ENCODE assay signal across 8 cellular contexts in genomic region chr13:32581177-32581786, GRCh38. TPM values are rescaled to one million over a fixed set of nuclear protein-coding genes. Genes with fewer than 3 reads are reported as not detected.
DNase-seq lines count a peak whose midpoint lies in the region; ATAC-seq, FAIRE-seq and TF ChIP-seq lines count a peak whose summit lies in the region.

No MANE protein-coding gene starts in this region.

- no peak overlapping the region for H3K27ac Mint-ChIP-seq in mesothelial cell of epicardium

- H3K36me3 Mint-ChIP-seq in mesothelial cell of epicardium = peaks cover 6% of the 10 kb centered on the region

- H3K4me1 ChIP-seq in DND-41 (ENCODE audit: insufficient read depth, low read length) = peaks cover 11% of the 10 kb centered on the region

- no peak overlapping the region for H3K4me3 ChIP-seq in DND-41 (ENCODE audit: low read depth in 1 of 2, low read length in 2 of 2)
- H3K4me3 ChIP-seq in brain microvascular endothelial cell (ENCODE audit: low read depth, low read length) = no peak overlapping the region

- TF ChIP-seq POLR2A in GM12891 (IDR thresholded peaks at IDR 0.05; ENCODE audit: low read depth, low read length) = no peak
- no peak for TF ChIP-seq POLR2A in H54 (IDR thresholded peaks at IDR 0.05; ENCODE audit: low read depth, low read length)

- no peak overlapping the region for H3K4me2 ChIP-seq in DND-41 (ENCODE audit: insufficient read depth, low read length)

- DNase-seq in DND-41 (no peak), M059J (ENCODE audit: low read depth) (peak; percentile 12), brain microvascular endothelial cell (no peak), mesothelial cell of epicardium (ENCODE audit: low spot score in 2 of 2, unreplicated experiment in 2 of 2) (no peak), GM12891 (ENCODE audit: insufficient read length, low spot score) (no peak), GM19238 (ENCODE audit: insufficient read length, low spot score) (no peak), middle frontal gyrus (ENCODE audit: extremely low spot score, low spot score) (no peak), H54 (ENCODE audit: insufficient read length, low spot score) (no peak)

- TF ChIP-seq CTCF in DND-41 (IDR thresholded peaks at IDR 0.05; ENCODE audit: borderline replicate concordance, extremely low read depth, low read length, poor library complexity, severe bottlenecking) (peak; percentile 71), brain microvascular endothelial cell (IDR thresholded peaks at IDR 0.05; ENCODE audit: low read depth, low read length, missing control alignments) (peak; percentile 35), mesothelial cell of epicardium (IDR thresholded peaks at IDR 0.05; ENCODE audit: unreplicated experiment) (peak; percentile 41)

- H3K4me3 Mint-ChIP-seq in mesothelial cell of epicardium = no peak overlapping the region

- no peak overlapping the region for H2AFZ ChIP-seq in DND-41 (ENCODE audit: low read depth, low read length)

- H4K20me1 ChIP-seq in DND-41 (ENCODE audit: insufficient read depth, low read length) = no peaks in the 10 kb centered on the region

- H3K4me1 Mint-ChIP-seq in mesothelial cell of epicardium = peaks cover 7% of the 10 kb centered on the region

- H3K27me3 ChIP-seq in DND-41 (ENCODE audit: insufficient read depth, low read length, poor library complexity) (no peaks in the 10 kb centered on the region), brain microvascular endothelial cell (replicated peaks) (no peaks in the 10 kb centered on the region)

- peaks cover 14% of the 10 kb centered on the region for H3K9me3 Mint-ChIP-seq in mesothelial cell of epicardium

- H3K79me2 ChIP-seq in DND-41 (ENCODE audit: insufficient read depth, low read length) = no peaks in the 10 kb centered on the region

- H3K9me3 ChIP-seq in DND-41 (ENCODE audit: insufficient read depth, low read length, severe bottlenecking) = peaks cover 14% of the 10 kb centered on the region

- no peak for ATAC-seq in DND-41 (ENCODE audit: insufficient read depth, low read depth)

- in situ Hi-C loops in brain microvascular endothelial cell (cut with HindIII; ENCODE audit: low pct_ligation_motif_present, low sequenced_read_pairs) = no loop called here

- no peak for FAIRE-seq in GM12891 (lab: Jason Lieb, UNC)
- no peak for FAIRE-seq in H54 (lab: Jason Lieb, UNC)

- H3K27ac ChIP-seq in DND-41 (ENCODE audit: low read length) = no peak overlapping the region
- H3K27ac ChIP-seq in brain microvascular endothelial cell = no peak overlapping the region

- H3K27me3 Mint-ChIP-seq in mesothelial cell of epicardium (ENCODE audit: low read depth) = no peaks in the 10 kb centered on the region

- H3K9ac ChIP-seq in DND-41 (ENCODE audit: low read depth, low read length) = no peak overlapping the region

- no peaks in the 10 kb centered on the region for H3K36me3 ChIP-seq in DND-41 (ENCODE audit: insufficient read depth, low read length)
- no peaks in the 10 kb centered on the region for H3K36me3 ChIP-seq in brain microvascular endothelial cell (replicated peaks)

TF ChIP-seq in GM12891, 5 proteins besides CTCF, POLR2A, EP300 and RAD21:
- TF ChIP-seq POLR2AphosphoS5 (IDR thresholded peaks at IDR 0.05; ENCODE audit: low read depth, low read length) (no peak), PAX5 (IDR thresholded peaks at IDR 0.05; ENCODE audit: insufficient read depth, low read length, severe bottlenecking) (no peak), TAF1 (IDR thresholded peaks at IDR 0.05; ENCODE audit: low read depth, low read length) (no peak), POU2F2 (IDR thresholded peaks at IDR 0.05; ENCODE audit: low read depth, low read length) (no peak), SPI1 (IDR thresholded peaks at IDR 0.05; ENCODE audit: low read depth, low read length) (no peak)
TF ChIP-seq in GM12891: peak in this region for 0.

RNA-seq across cellular contexts. Expression of gene PDS5B, which starts 5.0 kb away (rescaled TPM):
- 9.1 and 22.7 TPM in 2 replicates for total RNA-seq in M059J (2014; rRNA removed; shearing (Covaris generic))
- total RNA-seq in mesothelial cell of epicardium = 64.9 to 72.6 TPM (median 70.4 TPM) in 3 replicates
- 16.9 TPM for polyA plus RNA-seq in GM12891 (2012; ENCODE audit: low read depth, missing spikeins)

RNA-seq across cellular contexts. Expression of gene N4BP2L2, which starts 42.7 kb away (rescaled TPM):
- 26.5 and 31.0 TPM in 2 replicates for total RNA-seq in M059J (2014; rRNA removed; shearing (Covaris generic))
- 160 to 171 TPM (median 168 TPM) in 3 replicates for total RNA-seq in mesothelial cell of epicardium
- 35.7 TPM for polyA plus RNA-seq in GM12891 (2012; ENCODE audit: low read depth, missing spikeins)
